ENCODE assay signal across 1 cellular context in genomic region chr7:139753693-139754111, GRCh38.
TF ChIP-seq lines count a peak whose summit lies in the region.

No MANE protein-coding gene starts in this region.

TF ChIP-seq in HepG2, 621 proteins besides CTCF, POLR2A, EP300 and RAD21 (continued from another document):
- TF ChIP-seq ZNF644 (CRISPR knock-in tag; IDR thresholded peaks at IDR 0.05; ENCODE audit: low read depth): no peak
- TF ChIP-seq HMGXB3 (CRISPR knock-in tag; IDR thresholded peaks at IDR 0.05; ENCODE audit: borderline replicate concordance): no peak
- TF ChIP-seq STAG1 (CRISPR knock-in tag; IDR thresholded peaks at IDR 0.05): no peak
- no peak for TF ChIP-seq ZNF414 (CRISPR knock-in tag; IDR thresholded peaks at IDR 0.05)
- no peak for TF ChIP-seq PBX2 (CRISPR knock-in tag; IDR thresholded peaks at IDR 0.05)
- TF ChIP-seq ZNF138 (CRISPR knock-in tag; IDR thresholded peaks at IDR 0.05; ENCODE audit: low read depth): no peak
- no peak for TF ChIP-seq ATM (IDR thresholded peaks at IDR 0.05; ENCODE audit: borderline replicate concordance)
- TF ChIP-seq CEBPB (IDR thresholded peaks at IDR 0.05; ENCODE audit: borderline replicate concordance, low read depth, low read length): no peak
- no peak for TF ChIP-seq ESRRA (CRISPR knock-in tag; IDR thresholded peaks at IDR 0.05; ENCODE audit: low read depth)
- TF ChIP-seq CREBL2 (CRISPR knock-in tag; IDR thresholded peaks at IDR 0.05; ENCODE audit: borderline replicate concordance): no peak
